In the genomic region with DNA sequence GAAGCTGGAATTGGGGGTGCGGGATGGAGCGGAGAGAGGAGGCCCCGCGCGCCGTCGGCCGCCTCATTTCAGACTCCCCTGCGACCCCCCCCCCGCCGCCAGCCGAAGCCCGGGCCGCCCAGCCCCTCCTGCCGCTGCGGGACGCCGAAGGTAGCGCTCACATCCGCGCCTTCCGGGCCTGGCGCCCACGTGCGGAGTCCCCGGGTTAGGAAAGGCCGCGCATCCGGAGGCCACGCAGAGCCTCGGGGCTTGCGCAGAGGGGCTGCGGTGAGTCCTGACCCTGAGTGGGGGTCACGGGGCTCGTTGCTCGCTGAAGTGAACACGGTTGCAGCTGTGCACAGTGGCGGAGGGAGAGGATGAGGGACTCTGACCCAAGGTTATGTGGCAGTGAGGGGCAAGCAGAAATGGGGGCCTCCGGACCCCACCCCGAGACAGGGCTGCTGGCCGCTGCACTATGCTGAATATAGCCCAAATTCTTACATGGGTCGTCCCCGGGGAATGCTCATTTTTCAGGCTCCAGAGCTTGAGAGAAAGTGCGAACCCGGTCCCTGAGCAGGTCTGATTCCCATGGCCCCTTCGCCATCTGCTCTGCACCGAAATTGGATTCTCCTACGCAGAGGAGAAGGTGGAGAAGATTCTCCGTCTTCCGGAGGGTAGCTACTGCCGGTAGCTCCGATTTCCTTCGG, we compare ENCODE assay signal across 1 cellular context.
TF ChIP-seq lines count a peak whose summit lies in the region.

No MANE protein-coding gene starts in this region.

TF ChIP-seq in HepG2, 621 proteins besides CTCF, POLR2A, EP300 and RAD21 (continued from another document):
- no peak for TF ChIP-seq ZNF883 (CRISPR knock-in tag; IDR thresholded peaks at IDR 0.05; ENCODE audit: not compliant biosample characterization)
- no peak for TF ChIP-seq NCOR1 (IDR thresholded peaks at IDR 0.05; ENCODE audit: borderline replicate concordance, low read length)
- TF ChIP-seq KDM2A (CRISPR knock-in tag; IDR thresholded peaks at IDR 0.05; ENCODE audit: borderline replicate concordance, low read depth): peak; percentile 65; the same call in 1 of the 2 replicates
- TF ChIP-seq, protein P1, sequence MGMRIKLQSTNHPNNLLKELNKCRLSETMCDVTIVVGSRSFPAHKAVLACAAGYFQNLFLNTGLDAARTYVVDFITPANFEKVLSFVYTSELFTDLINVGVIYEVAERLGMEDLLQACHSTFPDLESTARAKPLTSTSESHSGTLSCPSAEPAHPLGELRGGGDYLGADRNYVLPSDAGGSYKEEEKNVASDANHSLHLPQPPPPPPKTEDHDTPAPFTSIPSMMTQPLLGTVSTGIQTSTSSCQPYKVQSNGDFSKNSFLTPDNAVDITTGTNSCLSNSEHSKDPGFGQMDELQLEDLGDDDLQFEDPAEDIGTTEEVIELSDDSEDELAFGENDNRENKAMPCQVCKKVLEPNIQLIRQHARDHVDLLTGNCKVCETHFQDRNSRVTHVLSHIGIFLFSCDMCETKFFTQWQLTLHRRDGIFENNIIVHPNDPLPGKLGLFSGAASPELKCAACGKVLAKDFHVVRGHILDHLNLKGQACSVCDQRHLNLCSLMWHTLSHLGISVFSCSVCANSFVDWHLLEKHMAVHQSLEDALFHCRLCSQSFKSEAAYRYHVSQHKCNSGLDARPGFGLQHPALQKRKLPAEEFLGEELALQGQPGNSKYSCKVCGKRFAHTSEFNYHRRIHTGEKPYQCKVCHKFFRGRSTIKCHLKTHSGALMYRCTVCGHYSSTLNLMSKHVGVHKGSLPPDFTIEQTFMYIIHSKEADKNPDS (CRISPR knock-in tag; IDR thresholded peaks at IDR 0.05): 0 out of 2 replicates have a peak, but pooled peaks have one; percentile 64
- no peak; the same call in 1 of the 2 replicates for TF ChIP-seq SATB2 (CRISPR knock-in tag; IDR thresholded peaks at IDR 0.05)
- no peak for TF ChIP-seq HNF4G (IDR thresholded peaks at IDR 0.05; ENCODE audit: borderline replicate concordance, low read depth, low read length)
- TF ChIP-seq HNF4G (CRISPR knock-in tag; IDR thresholded peaks at IDR 0.05; ENCODE audit: borderline replicate concordance, low read depth): no peak
- TF ChIP-seq ESRRA (CRISPR knock-in tag; IDR thresholded peaks at IDR 0.05; ENCODE audit: low read depth): peak; percentile 40; the same call in 1 of the 2 replicates
- TF ChIP-seq, protein P2, sequence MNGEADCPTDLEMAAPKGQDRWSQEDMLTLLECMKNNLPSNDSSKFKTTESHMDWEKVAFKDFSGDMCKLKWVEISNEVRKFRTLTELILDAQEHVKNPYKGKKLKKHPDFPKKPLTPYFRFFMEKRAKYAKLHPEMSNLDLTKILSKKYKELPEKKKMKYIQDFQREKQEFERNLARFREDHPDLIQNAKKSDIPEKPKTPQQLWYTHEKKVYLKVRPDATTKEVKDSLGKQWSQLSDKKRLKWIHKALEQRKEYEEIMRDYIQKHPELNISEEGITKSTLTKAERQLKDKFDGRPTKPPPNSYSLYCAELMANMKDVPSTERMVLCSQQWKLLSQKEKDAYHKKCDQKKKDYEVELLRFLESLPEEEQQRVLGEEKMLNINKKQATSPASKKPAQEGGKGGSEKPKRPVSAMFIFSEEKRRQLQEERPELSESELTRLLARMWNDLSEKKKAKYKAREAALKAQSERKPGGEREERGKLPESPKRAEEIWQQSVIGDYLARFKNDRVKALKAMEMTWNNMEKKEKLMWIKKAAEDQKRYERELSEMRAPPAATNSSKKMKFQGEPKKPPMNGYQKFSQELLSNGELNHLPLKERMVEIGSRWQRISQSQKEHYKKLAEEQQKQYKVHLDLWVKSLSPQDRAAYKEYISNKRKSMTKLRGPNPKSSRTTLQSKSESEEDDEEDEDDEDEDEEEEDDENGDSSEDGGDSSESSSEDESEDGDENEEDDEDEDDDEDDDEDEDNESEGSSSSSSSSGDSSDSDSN (CRISPR knock-in tag; IDR thresholded peaks at IDR 0.05): peak; percentile 78
- TF ChIP-seq ZNF577 (CRISPR knock-in tag; IDR thresholded peaks at IDR 0.05; ENCODE audit: borderline replicate concordance, low read depth): no peak
- TF ChIP-seq ZNF12 (CRISPR knock-in tag; IDR thresholded peaks at IDR 0.05): 0 out of 2 replicates have a peak, but pooled peaks have one; percentile 21
- TF ChIP-seq ZNF749 (CRISPR knock-in tag; IDR thresholded peaks at IDR 0.05; ENCODE audit: borderline replicate concordance): no peak; the same call in none of the 2 replicates
- peak; percentile 53 for TF ChIP-seq MXD4 (CRISPR knock-in tag; IDR thresholded peaks at IDR 0.05)
- TF ChIP-seq ZFP90 (CRISPR knock-in tag; IDR thresholded peaks at IDR 0.05; ENCODE audit: borderline replicate concordance): no peak
